Comparison of ENCODE assay signal across 9 cellular contexts in genomic region chr1:190478193-190479007, GRCh38. TPM values are rescaled to one million over a fixed set of nuclear protein-coding genes. Genes with fewer than 3 reads are reported as not detected.
DNase-seq lines count a peak whose midpoint lies in the region; TF ChIP-seq lines count a peak whose summit lies in the region.
"Had no signal": no experiment of that assay in that cellular context is flagged by ENCODE, and none has a peak within 500 bp of the region (broad histone marks: within the 10 kb centered on the region; RNA-seq: fewer than 3 reads in every experiment).

No MANE protein-coding gene starts in this region.

- no peaks in the 10 kb centered on the region for H3K27me3 ChIP-seq in SK-N-SH (ENCODE audit: insufficient read depth)

- DNase-seq in Daoy (ENCODE audit: low read depth) (peak; percentile 40), HK-2 (ENCODE audit: unreplicated experiment) (peak; percentile 22), SK-N-SH (peak; percentile 43), glomerular visceral epithelial cell (ENCODE audit: extremely low spot score) (peak; percentile 46), pons (ENCODE audit: low spot score) (peak; percentile 47), activated gamma-delta T cell (lab: John Stamatoyannopoulos, UW) (no peak)
- DNase-seq in activated CD4-positive, alpha-beta T cell treated with anti-CD3 and anti-CD28 coated beads, Interleukin-2, amount 50 U/mL, for 4 hours, result no peak
- no peak for DNase-seq in activated CD4-positive, CD25-positive, alpha-beta regulatory T cell treated with anti-CD3 and anti-CD28 coated beads, Interleukin-2, amount 50 U/mL, for 72 hours

- H3K4me3 ChIP-seq in SK-N-SH (ENCODE audit: low read depth in 2 of 2, low read length in 1 of 2), result peak overlapping the region; percentile 56 to 72

- CTCF ChIA-PET in SK-N-SH (lab: Yijun Ruan, JAX), result interaction anchor here (1.2 kb wide), 1 partner anchor 10 kb away, joined by 3 read pairs; no protein-coding TSS in a partner anchor

- H3K79me2 ChIP-seq in SK-N-SH (ENCODE audit: insufficient read depth), result no peaks in the 10 kb centered on the region

- POLR2A ChIA-PET in SK-N-SH (lab: Yijun Ruan, JAX), result no interaction called here

- no peak overlapping the region; the same call in 1 of the 2 replicates for H3K9ac ChIP-seq in SK-N-SH

- H3K9me2 ChIP-seq in SK-N-SH, result no peaks in the 10 kb centered on the region

- H3K4me1 ChIP-seq in SK-N-SH (ENCODE audit: control insufficient read depth in 1 of 2, insufficient read depth in 2 of 2, low read depth in 1 of 2, low read length in 1 of 2), result peaks cover 0 to 6% of the 10 kb centered on the region in 2 experiments; a peak in 2 of 4 replicates

- peak overlapping the region; percentile 74 for H3K4me2 ChIP-seq in SK-N-SH

- H2AFZ ChIP-seq in SK-N-SH (ENCODE audit: low read depth), result peak overlapping the region; percentile 91

- H3K36me3 ChIP-seq in SK-N-SH (replicated peaks in 1 of 2; ENCODE audit: control insufficient read depth in 1 of 2, insufficient read depth in 2 of 2, low read length in 1 of 2), result no peaks in the 10 kb centered on the region

- TF ChIP-seq RAD21 in SK-N-SH (IDR thresholded peaks at IDR 0.05; ENCODE audit: low read length), result no peak

- no peak for TF ChIP-seq EP300 in SK-N-SH (IDR thresholded peaks at IDR 0.05; ENCODE audit: borderline replicate concordance in 1 of 2, low read depth in 1 of 2, low read length in 1 of 2)

- WGBS in SK-N-SH (ENCODE audit: low lambda C conversion rate), result 3% methylated on average over 32 of the region's 37 CpGs

- TF ChIP-seq CTCF in SK-N-SH (IDR thresholded peaks at IDR 0.05), result peak; percentile 27

- no peaks in the 10 kb centered on the region for H4K20me1 ChIP-seq in SK-N-SH (ENCODE audit: insufficient read depth)

- 0 out of 4 replicates have a peak overlapping the region, but pooled peaks of 1 of the 2 experiments have one; percentile 1 for H3K27ac ChIP-seq in SK-N-SH (ENCODE audit: low read depth in 2 of 2, low read length in 1 of 2)

- peaks cover 4% of the 10 kb centered on the region for H3F3A ChIP-seq in SK-N-SH (replicated peaks; ENCODE audit: insufficient read depth)

- H3K9me3 ChIP-seq in SK-N-SH, result no peaks in the 10 kb centered on the region

TF ChIP-seq in SK-N-SH, 30 proteins besides CTCF, POLR2A, EP300 and RAD21:
- TF ChIP-seq NFIC (IDR thresholded peaks at IDR 0.05; ENCODE audit: borderline replicate concordance) (peak; percentile 12; the same call in 1 of the 2 replicates), CHD2 (IDR thresholded peaks at IDR 0.05; ENCODE audit: low read length, partially characterized antibody) (no peak), TCF12 (IDR thresholded peaks at IDR 0.05) (no peak), REST (IDR thresholded peaks at IDR 0.05; ENCODE audit: low read depth, low read length) (no peak), RFX5 (IDR thresholded peaks at IDR 0.05; ENCODE audit: low read length) (no peak)

RNA-seq across cellular contexts. Expression of gene BRINP3, which starts 0.7 kb away (rescaled TPM):
- not detected in 2 replicates for total RNA-seq in Daoy (2014; rRNA removed; shearing (Covaris generic))
- polyA plus RNA-seq in SK-N-SH (2012; rRNA removed), result not detected in 2 replicates
- polyA plus RNA-seq in SK-N-SH (2012; cell fraction: cytosol; rRNA removed), result 0.03 TPM in 1 of 2 replicates, not detected in the other
- polyA plus RNA-seq in SK-N-SH (2012; cell fraction: nucleus; rRNA removed), result not detected in 2 replicates
- total RNA-seq: glomerular endothelial cell had no signal

Comparison
In these comparisons a context has a peak if more than half of its experiments do, and no peak if none do; other contexts are left out.
1. DNase-seq: peak in Daoy (single experiment), HK-2 (single experiment), SK-N-SH (single experiment), glomerular visceral epithelial cell (single experiment) and pons (single experiment); none in activated gamma-delta T cell (single experiment), activated CD4-positive, alpha-beta T cell treated with anti-CD3 and anti-CD28 coated beads, Interleukin-2, amount 50 U/mL, for 4 hours (0 of 2) and activated CD4-positive, CD25-positive, alpha-beta regulatory T cell treated with anti-CD3 and anti-CD28 coated beads, Interleukin-2, amount 50 U/mL, for 72 hours (single experiment).